ENCODE assay signal across 16 cellular contexts in the genomic region with DNA sequence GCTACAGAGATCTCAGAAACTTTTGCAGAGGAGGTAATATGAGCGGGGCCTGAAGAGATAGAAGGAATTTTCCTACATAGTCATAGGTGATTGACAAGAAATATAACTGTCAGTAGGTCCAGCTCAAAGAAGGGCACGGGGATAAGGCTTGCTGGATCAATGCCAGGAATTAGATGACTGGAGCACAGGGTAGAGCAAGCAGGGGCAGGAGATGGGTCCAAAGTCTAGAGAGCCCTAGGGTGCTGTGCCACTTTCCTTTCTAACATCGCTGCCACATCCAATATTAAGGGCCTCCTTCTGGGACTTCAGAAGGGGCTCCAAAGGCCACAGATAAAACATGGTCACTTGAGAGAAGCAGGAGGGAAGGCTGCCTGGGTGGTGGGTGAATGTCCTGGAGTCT.
DNase-seq lines count a peak whose midpoint lies in the region; TF ChIP-seq lines count a peak whose summit lies in the region.
"Had no signal": no experiment of that assay in that cellular context is flagged by ENCODE, and none has a peak within 500 bp of the region (broad histone marks: within the 10 kb centered on the region; RNA-seq: fewer than 3 reads in every experiment).

No MANE protein-coding gene starts in this region.

- no peaks in the 10 kb centered on the region for H3K36me3 ChIP-seq in CD8-positive, alpha-beta memory T cell (ENCODE audit: insufficient read depth, low read length)
- no peaks in the 10 kb centered on the region for H3K36me3 ChIP-seq in prostate gland

- H3K4me3 ChIP-seq in CD8-positive, alpha-beta memory T cell (ENCODE audit: low read length), result no peak overlapping the region
- H3K4me3 ChIP-seq in prostate gland, result no peak overlapping the region

- no peak overlapping the region for H3K4me3 Mint-ChIP-seq in CD8-positive, alpha-beta memory T cell
- H3K4me3 Mint-ChIP-seq: B cell; CD4-positive, alpha-beta T cell; HFFc6 had no signal

- POLR2A ChIA-PET in CD8-positive, alpha-beta memory T cell (lab: Charles Lee), result no interaction called here

- H3K36me3 Mint-ChIP-seq in CD8-positive, alpha-beta memory T cell, result no peaks in the 10 kb centered on the region

- no peaks in the 10 kb centered on the region for H3K27me3 ChIP-seq in CD8-positive, alpha-beta memory T cell (ENCODE audit: insufficient read depth, low read length, poor library complexity, severe bottlenecking)
- no peaks in the 10 kb centered on the region for H3K27me3 ChIP-seq in prostate gland (replicated peaks; ENCODE audit: insufficient read depth)

- WGBS in prostate gland, result 72% methylated on average over 3 of the region's 3 CpGs

- DNase-seq in COLO668 (lab: John Stamatoyannopoulos, UW; ENCODE audit: unreplicated experiment) (peak; percentile 14), HT-29 (ENCODE audit: low spot score) (peak; percentile 36), erythroblast (lab: John Stamatoyannopoulos, UW) (peak; percentile 2 to 5), mucosa of gallbladder (ENCODE audit: low spot score) (peak; percentile 23), kidney glomerular epithelial cell (lab: John Stamatoyannopoulos, UW) (no peak), prostate gland (ENCODE audit: low spot score) (no peak)
- no peak for DNase-seq in CD8-positive, alpha-beta memory T cell
- DNase-seq: C1 segment of cervical spinal cord; CD4-positive, alpha-beta T cell; COR-L47; DMS153; GF-D8; HCEC 1CT; HFFc6; IMR-90 had no signal

- intact Hi-C loops in prostate gland (cut with DNase I), result no loop called here

- no peak for TF ChIP-seq POLR2A in erythroblast (IDR thresholded peaks at IDR 0.05; ENCODE audit: low read length)
- no peak for TF ChIP-seq POLR2A in prostate gland (IDR thresholded peaks at IDR 0.05)

- no peaks in the 10 kb centered on the region for H3K4me1 ChIP-seq in CD8-positive, alpha-beta memory T cell (ENCODE audit: insufficient read depth, low read length)
- no peaks in the 10 kb centered on the region for H3K4me1 ChIP-seq in prostate gland (replicated peaks)

- H3K27ac Mint-ChIP-seq in CD8-positive, alpha-beta memory T cell, result no peak overlapping the region
- H3K27ac Mint-ChIP-seq: B cell; CD4-positive, alpha-beta T cell; HFFc6 had no signal

- H3K9me3 ChIP-seq in CD8-positive, alpha-beta memory T cell (ENCODE audit: low read length), result no peaks in the 10 kb centered on the region
- no peaks in the 10 kb centered on the region for H3K9me3 ChIP-seq in prostate gland

- CTCF ChIA-PET in CD8-positive, alpha-beta memory T cell (lab: Charles Lee), result no interaction called here

- TF ChIP-seq CTCF in prostate gland (IDR thresholded peaks at IDR 0.05), result no peak

- H3K27ac ChIP-seq in CD8-positive, alpha-beta memory T cell (ENCODE audit: low read depth, low read length), result no peak overlapping the region
- no peak overlapping the region for H3K27ac ChIP-seq in prostate gland

- peaks cover 0 to 5% of the 10 kb centered on the region in 2 donors for H3K27me3 Mint-ChIP-seq in CD8-positive, alpha-beta memory T cell
- H3K27me3 Mint-ChIP-seq: CD4-positive, alpha-beta T cell had no signal

- H3K4me1 Mint-ChIP-seq in CD8-positive, alpha-beta memory T cell, result peaks cover 0 to 12% (median 0%) of the 10 kb centered on the region in 3 donors
- H3K4me1 Mint-ChIP-seq: B cell had no signal

- H3K9me3 Mint-ChIP-seq in CD8-positive, alpha-beta memory T cell, result no peaks in the 10 kb centered on the region
- H3K9me3 Mint-ChIP-seq: CD4-positive, alpha-beta T cell; HFFc6 had no signal

Comparison
In these comparisons a context has a peak if more than half of its experiments do, and no peak if none do; other contexts are left out.
1. DNase-seq: peak in COLO668 (single experiment), HT-29 (single experiment), erythroblast (2 of 2) and mucosa of gallbladder (single experiment); none in CD8-positive, alpha-beta memory T cell (0 of 5), kidney glomerular epithelial cell (single experiment) and prostate gland (single experiment).